9 cellular contexts compared by ENCODE assay signal in the genomic region with DNA sequence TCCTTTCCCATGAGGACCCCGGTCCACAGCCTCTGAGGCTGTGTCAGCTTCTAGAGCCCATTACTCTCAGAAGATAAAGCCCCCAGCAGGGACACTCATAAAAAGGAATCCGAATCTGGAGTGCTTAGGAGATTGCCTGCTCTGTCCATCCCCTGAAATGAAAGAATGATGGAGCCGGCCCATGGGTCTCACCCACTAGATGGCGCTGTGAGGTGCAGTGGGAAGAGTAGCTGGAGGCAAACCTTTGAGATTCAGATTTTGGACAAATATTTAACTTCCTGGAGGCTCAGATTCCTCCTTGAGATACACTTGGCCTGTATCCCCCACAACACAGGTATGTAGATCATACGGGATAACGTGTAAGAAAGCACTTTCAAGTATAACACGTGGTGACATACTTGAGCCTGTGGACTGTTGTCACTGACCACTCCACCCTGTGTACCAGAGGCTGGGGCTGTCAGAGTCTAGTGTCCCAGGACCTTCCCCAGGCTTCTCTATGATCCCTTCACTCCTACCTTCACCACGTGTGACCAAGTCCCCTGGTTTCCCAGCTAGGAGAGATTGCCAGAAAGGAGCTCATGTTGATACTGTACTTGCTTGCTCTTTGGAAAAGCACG. TPM values are rescaled to one million over a fixed set of nuclear protein-coding genes. Genes with fewer than 3 reads are reported as not detected.
DNase-seq lines count a peak whose midpoint lies in the region; ATAC-seq and TF ChIP-seq lines count a peak whose summit lies in the region.
"Had no signal": no experiment of that assay in that cellular context is flagged by ENCODE, and none has a peak within 500 bp of the region (broad histone marks: within the 10 kb centered on the region; RNA-seq: fewer than 3 reads in every experiment).

No MANE protein-coding gene starts in this region.

- no peaks in the 10 kb centered on the region for H3K9me3 ChIP-seq in Panc1 (ENCODE audit: control insufficient read depth, insufficient read depth, low read depth, low read length)

- H3K9me3 Mint-ChIP-seq in activated naive CD4-positive, alpha-beta T cell treated with anti-CD3 and anti-CD28 coated beads, Interleukin-2, amount 10 ng/mL, durations not matched to agents 7 days and 5 days, result peaks cover 10% of the 10 kb centered on the region

- H3K4me3 Mint-ChIP-seq in activated naive CD4-positive, alpha-beta T cell treated with anti-CD3 and anti-CD28 coated beads, Interleukin-2, amount 10 ng/mL, durations not matched to agents 7 days and 5 days, result no peak overlapping the region
- H3K4me3 Mint-ChIP-seq: activated naive CD4-positive, alpha-beta T cell treated with anti-CD3 and anti-CD28 coated beads, Interleukin-2, amount 50 U/mL, for 24 hours had no signal

- no peak overlapping the region for H3K4me3 ChIP-seq in Panc1 (ENCODE audit: low read depth in 2 of 2, low read length in 2 of 2)

- H3K4me1 Mint-ChIP-seq in activated naive CD4-positive, alpha-beta T cell treated with anti-CD3 and anti-CD28 coated beads, Interleukin-2, amount 10 ng/mL, durations not matched to agents 7 days and 5 days, result peaks cover 10% of the 10 kb centered on the region

- intact Hi-C loops in Panc1 (cut with micrococcal nuclease; ENCODE audit: unreplicated experiment), result no loop called here

- POLR2A ChIA-PET in Panc1 (lab: Charles Lee), result no interaction called here

- no peak overlapping the region for H3K27ac Mint-ChIP-seq in activated naive CD4-positive, alpha-beta T cell treated with anti-CD3 and anti-CD28 coated beads, Interleukin-2, amount 10 ng/mL, durations not matched to agents 7 days and 5 days
- H3K27ac Mint-ChIP-seq: activated naive CD4-positive, alpha-beta T cell treated with anti-CD3 and anti-CD28 coated beads, Interleukin-2, amount 50 U/mL, for 24 hours had no signal

- no peaks in the 10 kb centered on the region for H3K4me1 ChIP-seq in Panc1 (ENCODE audit: control insufficient read depth, insufficient read depth, low read length)

- ATAC-seq in Panc1, result no peak

- no peaks in the 10 kb centered on the region for H3K27me3 ChIP-seq in Panc1 (ENCODE audit: control insufficient read depth, insufficient read depth, low read length)

- H3K36me3 ChIP-seq in Panc1 (ENCODE audit: control insufficient read depth, insufficient read depth, low read length), result no peaks in the 10 kb centered on the region

- DNase-seq in GM13976 (ENCODE audit: low spot score), result peak; percentile 68
- no peak for DNase-seq in Panc1 (ENCODE audit: low read depth, low spot score)
- peak; percentile 81 for DNase-seq in activated naive CD4-positive, alpha-beta T cell treated with anti-CD3 and anti-CD28 coated beads, Interleukin-2, amount 10 ng/mL, durations not matched to agents 7 days and 5 days
- peak; percentile 29 for DNase-seq in iris pigment epithelial cell (ENCODE audit: low read depth)
- DNase-seq in stimulated activated CD8-positive, alpha-beta memory T cell treated with anti-CD3 and anti-CD28 coated beads, Interleukin-7, amount 100 ng/mL, for 24 hours (ENCODE audit: low read depth), result peak; percentile 37
- no peak for DNase-seq in NCI-H2029 (lab: John Stamatoyannopoulos, UW)
- no peak for DNase-seq in SW480 (ENCODE audit: low spot score)

- H3K27me3 Mint-ChIP-seq in activated naive CD4-positive, alpha-beta T cell treated with anti-CD3 and anti-CD28 coated beads, Interleukin-2, amount 10 ng/mL, durations not matched to agents 7 days and 5 days, result peaks cover 5% of the 10 kb centered on the region
- H3K27me3 Mint-ChIP-seq: activated naive CD4-positive, alpha-beta T cell treated with anti-CD3 and anti-CD28 coated beads, Interleukin-2, amount 50 U/mL, for 24 hours had no signal

- CTCF ChIA-PET in Panc1 (lab: Charles Lee), result interaction anchor here (1.0 kb wide), 1 partner anchor 8 kb away, joined by 3 read pairs; no protein-coding TSS in a partner anchor
- CTCF ChIA-PET in activated naive CD4-positive, alpha-beta T cell treated with anti-CD3 and anti-CD28 coated beads, Interleukin-2, amount 10 ng/mL, durations not matched to agents 7 days and 5 days (lab: Charles Lee), result interaction anchor here (0.6 to 6.2 kb wide), 26 partner anchors 10 to 374 kb away, joined by 3 to 134 read pairs (median 4); a partner anchor contains a TSS

- no peak overlapping the region for H3K27ac ChIP-seq in Panc1 (ENCODE audit: low read length)

- H3K36me3 Mint-ChIP-seq in activated naive CD4-positive, alpha-beta T cell treated with anti-CD3 and anti-CD28 coated beads, Interleukin-2, amount 10 ng/mL, durations not matched to agents 7 days and 5 days, result peaks cover 3% of the 10 kb centered on the region

- BruUV-seq in Panc1 (replicated peaks; lab: Mats Ljungman, UMichigan), result no TSS peak

- in situ Hi-C loops in GM13976 (cut with MboI; ENCODE audit: low sequenced_read_pairs, unreplicated experiment) (loop anchor here (5.0 to 10.0 kb wide), 2 partner anchors 168 to 425 kb away; no protein-coding TSS in a partner anchor), Panc1 (cut with HindIII; ENCODE audit: low pct_unique_long_range_greater_than_20kb, low sequenced_read_pairs) (no loop called here)

- TF ChIP-seq CTCF in GM13976 (IDR thresholded peaks at IDR 0.05; ENCODE audit: borderline replicate concordance, control extremely low read depth, extremely low read depth, insufficient read depth, missing control alignments), result peak; percentile 74
- peak; percentile 76 for TF ChIP-seq CTCF in Panc1 (IDR thresholded peaks at IDR 0.05)

RNA-seq across cellular contexts. Expression of a gene that starts 32.3 kb away (rescaled TPM):
- total RNA-seq in Panc1 (2021; ENCODE audit: unreplicated experiment), result 10.4 TPM
- 6.4 TPM for polyA plus RNA-seq in Panc1 (2012; ENCODE audit: insufficient read length)

RNA-seq across cellular contexts. Expression of a gene that starts 37.0 kb away (rescaled TPM):
- 0.82 TPM for total RNA-seq in Panc1 (2021; ENCODE audit: unreplicated experiment)
- 0.67 TPM for polyA plus RNA-seq in Panc1 (2012; ENCODE audit: insufficient read length)
- total RNA-seq: subcutaneous adipose tissue had no signal

RNA-seq across cellular contexts. Expression of a gene that starts 47.9 kb away (rescaled TPM):
- not detected for total RNA-seq in Panc1 (2021; ENCODE audit: unreplicated experiment)
- polyA plus RNA-seq in Panc1 (2012; ENCODE audit: insufficient read length), result not detected

Comparison
In these comparisons a context has a peak if more than half of its experiments do, and no peak if none do; other contexts are left out.
1. DNase-seq: peak in GM13976 (single experiment), activated naive CD4-positive, alpha-beta T cell treated with anti-CD3 and anti-CD28 coated beads, Interleukin-2, amount 10 ng/mL, durations not matched to agents 7 days and 5 days (single experiment), iris pigment epithelial cell (single experiment) and stimulated activated CD8-positive, alpha-beta memory T cell treated with anti-CD3 and anti-CD28 coated beads, Interleukin-7, amount 100 ng/mL, for 24 hours (single experiment); none in Panc1 (single experiment), NCI-H2029 (single experiment) and SW480 (single experiment).